18 cellular contexts compared by ENCODE assay signal in the genomic region with DNA sequence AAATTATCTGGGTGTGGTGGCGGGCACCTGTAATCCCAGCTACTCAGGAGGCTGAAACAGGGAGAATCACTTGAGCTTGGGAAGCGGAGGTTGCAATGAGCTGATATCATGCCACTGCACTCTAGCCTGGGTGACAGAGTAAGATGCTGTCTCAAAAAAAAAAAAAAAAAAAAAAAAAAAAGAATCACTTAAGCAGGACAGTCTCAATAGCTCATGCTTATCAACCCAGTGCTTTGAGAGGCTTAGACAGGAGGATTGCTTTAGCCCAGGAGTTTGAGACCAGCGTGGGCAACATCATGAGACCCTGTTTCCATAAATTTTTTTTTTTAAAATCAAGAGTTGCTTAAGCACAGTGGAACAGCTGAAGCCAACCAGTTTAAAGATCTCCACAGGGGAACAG. TPM values are rescaled to one million over a fixed set of nuclear protein-coding genes. Genes with fewer than 3 reads are reported as not detected.
A peak's percentile ranks its signal among the peaks of the same experiment; 100 is the strongest.
DNase-seq lines count a peak whose midpoint lies in the region; ATAC-seq and TF ChIP-seq lines count a peak whose summit lies in the region.
"Had no signal": no experiment of that assay in that cellular context is flagged by ENCODE, and none has a peak within 500 bp of the region (broad histone marks: within the 10 kb centered on the region; RNA-seq: fewer than 3 reads in every experiment).

No MANE protein-coding gene starts in this region.

- H3K4me1 Mint-ChIP-seq in CD14-positive monocyte (peaks cover 10% of the 10 kb centered on the region), immature natural killer cell (peaks cover 4 to 27% of the 10 kb centered on the region in 2 donors)

- H3K27me3 Mint-ChIP-seq in CD14-positive monocyte (ENCODE audit: low read depth in 3 of 3), result no peaks in the 10 kb centered on the region
- H3K27me3 Mint-ChIP-seq in immature natural killer cell (ENCODE audit: low read depth in 3 of 3), result peaks cover 0 to 2% (median 0%) of the 10 kb centered on the region in 3 donors

- no peaks in the 10 kb centered on the region for H3K9me3 Mint-ChIP-seq in CD14-positive monocyte
- H3K9me3 Mint-ChIP-seq in immature natural killer cell, result no peaks in the 10 kb centered on the region
- H3K9me3 Mint-ChIP-seq in activated naive CD4-positive, alpha-beta T cell treated with anti-CD3 and anti-CD28 coated beads, Interleukin-2, amount 50 U/mL, for 72 hours, result no peaks in the 10 kb centered on the region

- H3K36me3 ChIP-seq in HEK293 (ENCODE audit: control insufficient read depth in 2 of 2, insufficient read depth in 1 of 2, low read length in 2 of 2) (peaks cover 43 to 48% of the 10 kb centered on the region in 2 experiments), brain microvascular endothelial cell (replicated peaks) (peaks cover 28% of the 10 kb centered on the region)

- CTCF ChIA-PET in HEK293 (lab: Yijun Ruan, JAX), result interaction anchor here (0.5 to 1.3 kb wide), 3 partner anchors 12 to 23 kb away, joined by 3 to 4 read pairs (median 3); no protein-coding TSS in a partner anchor

- H3K36me3 Mint-ChIP-seq in CD14-positive monocyte, result peaks cover 48 to 78% of the 10 kb centered on the region in 2 donors
- H3K36me3 Mint-ChIP-seq in immature natural killer cell, result peaks cover 9 to 18% (median 9%) of the 10 kb centered on the region in 3 donors
- H3K36me3 Mint-ChIP-seq in activated naive CD4-positive, alpha-beta T cell treated with anti-CD3 and anti-CD28 coated beads, Interleukin-2, amount 50 U/mL, for 72 hours, result no peaks in the 10 kb centered on the region

- H3K4me3 ChIP-seq in HEK293 (ENCODE audit: low read depth, low read length) (no peak overlapping the region), brain microvascular endothelial cell (ENCODE audit: low read depth, low read length) (no peak overlapping the region)
- H3K4me3 ChIP-seq: A549 had no signal

- TF ChIP-seq CTCF in CD14-positive monocyte (IDR thresholded peaks at IDR 0.05) (no peak), HEK293 (tag by site-specific recombination; IDR thresholded peaks at IDR 0.05) (no peak), brain microvascular endothelial cell (IDR thresholded peaks at IDR 0.05; ENCODE audit: low read depth, low read length, missing control alignments) (no peak)

- H3K9me3 ChIP-seq in HEK293 (ENCODE audit: control insufficient read depth, insufficient read depth, low read depth, low read length), result no peaks in the 10 kb centered on the region
- H3K9me3 ChIP-seq: A549 had no signal

- H3K4me1 ChIP-seq in HEK293 (ENCODE audit: control insufficient read depth, insufficient read depth, low read length), result no peaks in the 10 kb centered on the region
- H3K4me1 ChIP-seq: A549 had no signal

- H3K27ac ChIP-seq in HEK293 (ENCODE audit: extremely low read depth, low read depth, low read length) (no peak overlapping the region), brain microvascular endothelial cell (peak overlapping the region; percentile 67)
- H3K27ac ChIP-seq: A549 had no signal

- H3K27me3 ChIP-seq in brain microvascular endothelial cell (replicated peaks), result no peaks in the 10 kb centered on the region

- intact Hi-C loops in CD14-positive monocyte (cut with micrococcal nuclease), result loop anchor here in 1 of 2 donors (10.0 kb wide), 1 partner anchor 49 kb away; a partner anchor contains a TSS

- DNase-seq in CD14-positive monocyte (ENCODE audit: low spot score) (no peak), brain microvascular endothelial cell (no peak), immature natural killer cell (no peak), NCI-H1417 treated with DMSO at 0.1 percent for 48 hours (lab: John Stamatoyannopoulos, UW) (no peak)
- DNase-seq in activated naive CD4-positive, alpha-beta T cell treated with anti-CD3 and anti-CD28 coated beads, Interleukin-2, amount 50 U/mL, for 72 hours (ENCODE audit: low spot score in 2 of 2), result no peak
- DNase-seq in stimulated activated CD8-positive, alpha-beta memory T cell treated with anti-CD3 and anti-CD28 coated beads, Interleukin-4, amount 100 ng/mL, for 48 hours, result no peak
- DNase-seq: C1 segment of cervical spinal cord, DMS 273 treated with DMSO at 0.1 percent for 48 hours, H7, KBM-7, NCI-H146, NCI-H2081, NCI-H510A treated with DMSO at 0.1 percent for 48 hours had no signal

- in situ Hi-C loops in brain microvascular endothelial cell (cut with HindIII; ENCODE audit: low pct_ligation_motif_present, low sequenced_read_pairs), result no loop called here

- no peak for ATAC-seq in activated naive CD4-positive, alpha-beta T cell treated with anti-CD3 and anti-CD28 coated beads, Interleukin-2, amount 50 U/mL, for 72 hours
- no peak for ATAC-seq in HG02973 (IDR thresholded peaks at IDR 0.05; ENCODE audit: unreplicated experiment)
- ATAC-seq: Panc1, Right ventricle myocardium inferior had no signal

- H3K27ac Mint-ChIP-seq in CD14-positive monocyte, result peak overlapping the region in 6 of 7 donors; percentile 11 to 74 (median 60)
- H3K27ac Mint-ChIP-seq in immature natural killer cell, result peak overlapping the region in 4 of 6 donors; percentile 8 to 77 (median 44)
- no peak overlapping the region for H3K27ac Mint-ChIP-seq in activated naive CD4-positive, alpha-beta T cell treated with anti-CD3 and anti-CD28 coated beads, Interleukin-2, amount 50 U/mL, for 72 hours

- H3K4me3 Mint-ChIP-seq in CD14-positive monocyte, result no peak overlapping the region
- H3K4me3 Mint-ChIP-seq in immature natural killer cell, result no peak overlapping the region

- POLR2A ChIA-PET in HEK293 (lab: Yijun Ruan, JAX), result no interaction called here

TF ChIP-seq in HEK293, 187 proteins besides CTCF, POLR2A, EP300 and RAD21:
- no peak for TF ChIP-seq ZNF660 (tag by site-specific recombination; IDR thresholded peaks at IDR 0.05)
- TF ChIP-seq, protein P1, sequence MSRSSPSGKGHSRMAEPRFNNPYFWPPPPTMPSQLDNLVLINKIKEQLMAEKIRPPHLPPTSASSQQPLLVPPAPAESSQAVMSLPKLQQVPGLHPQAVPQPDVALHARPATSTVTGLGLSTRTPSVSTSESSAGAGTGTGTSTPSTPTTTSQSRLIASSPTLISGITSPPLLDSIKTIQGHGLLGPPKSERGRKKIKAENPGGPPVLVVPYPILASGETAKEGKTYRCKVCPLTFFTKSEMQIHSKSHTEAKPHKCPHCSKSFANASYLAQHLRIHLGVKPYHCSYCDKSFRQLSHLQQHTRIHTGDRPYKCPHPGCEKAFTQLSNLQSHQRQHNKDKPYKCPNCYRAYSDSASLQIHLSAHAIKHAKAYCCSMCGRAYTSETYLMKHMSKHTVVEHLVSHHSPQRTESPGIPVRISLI (tag by site-specific recombination; IDR thresholded peaks at IDR 0.05), result peak; percentile 84
- TF ChIP-seq, protein P2, sequence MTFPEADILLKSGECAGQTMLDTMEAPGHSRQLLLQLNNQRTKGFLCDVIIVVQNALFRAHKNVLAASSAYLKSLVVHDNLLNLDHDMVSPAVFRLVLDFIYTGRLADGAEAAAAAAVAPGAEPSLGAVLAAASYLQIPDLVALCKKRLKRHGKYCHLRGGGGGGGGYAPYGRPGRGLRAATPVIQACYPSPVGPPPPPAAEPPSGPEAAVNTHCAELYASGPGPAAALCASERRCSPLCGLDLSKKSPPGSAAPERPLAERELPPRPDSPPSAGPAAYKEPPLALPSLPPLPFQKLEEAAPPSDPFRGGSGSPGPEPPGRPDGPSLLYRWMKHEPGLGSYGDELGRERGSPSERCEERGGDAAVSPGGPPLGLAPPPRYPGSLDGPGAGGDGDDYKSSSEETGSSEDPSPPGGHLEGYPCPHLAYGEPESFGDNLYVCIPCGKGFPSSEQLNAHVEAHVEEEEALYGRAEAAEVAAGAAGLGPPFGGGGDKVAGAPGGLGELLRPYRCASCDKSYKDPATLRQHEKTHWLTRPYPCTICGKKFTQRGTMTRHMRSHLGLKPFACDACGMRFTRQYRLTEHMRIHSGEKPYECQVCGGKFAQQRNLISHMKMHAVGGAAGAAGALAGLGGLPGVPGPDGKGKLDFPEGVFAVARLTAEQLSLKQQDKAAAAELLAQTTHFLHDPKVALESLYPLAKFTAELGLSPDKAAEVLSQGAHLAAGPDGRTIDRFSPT (tag by site-specific recombination; IDR thresholded peaks at IDR 0.05), result no peak
TF ChIP-seq in HEK293: peak in this region for 1.

RNA-seq across cellular contexts. Expression of a gene that starts 42.6 kb away (rescaled TPM):
- under 1 TPM; 0.59 to 0.88 TPM for polyA plus RNA-seq in CD14-positive monocyte
- 1 to 10 TPM in 1 of 3 donors, under 1 TPM in 2; 0.50 to 2.0 (median 0.54) TPM for polyA plus RNA-seq in immature natural killer cell
- 1 to 10 TPM; 1.5 to 3.8 TPM for total RNA-seq in activated naive CD4-positive, alpha-beta T cell treated with anti-CD3 and anti-CD28 coated beads, Interleukin-2, amount 50 U/mL, for 72 hours

RNA-seq across cellular contexts. Expression of a gene that starts 47.3 kb away (rescaled TPM):
- polyA plus RNA-seq in CD14-positive monocyte (10 to 100 TPM in 1 of 2 donors, 1 to 10 TPM in 1; 9.7 to 17.6 TPM), immature natural killer cell (10 to 100 TPM; 10.7 to 31.8 (median 11.7) TPM)
- total RNA-seq in activated naive CD4-positive, alpha-beta T cell treated with anti-CD3 and anti-CD28 coated beads, Interleukin-2, amount 50 U/mL, for 72 hours, result 10 to 100 TPM; 31.6 to 52.8 TPM

RNA-seq across cellular contexts. Expression of a gene that starts 49.6 kb away (rescaled TPM):
- 100 to 1,000 TPM; 879 to 880 TPM for polyA plus RNA-seq in CD14-positive monocyte
- 100 to 1,000 TPM; 554 to 923 (median 597) TPM for polyA plus RNA-seq in immature natural killer cell
- 100 to 1,000 TPM; 396 to 399 TPM for total RNA-seq in activated naive CD4-positive, alpha-beta T cell treated with anti-CD3 and anti-CD28 coated beads, Interleukin-2, amount 50 U/mL, for 72 hours

RNA-seq across cellular contexts. Expression of a gene that starts 49.8 kb away (rescaled TPM):
- not detected for polyA plus RNA-seq in CD14-positive monocyte
- polyA plus RNA-seq in immature natural killer cell, result under 1 TPM in 1 of 3 donors, not detected in 2; 0.12 TPM
- 1 to 10 TPM; 1.1 to 1.3 TPM for total RNA-seq in activated naive CD4-positive, alpha-beta T cell treated with anti-CD3 and anti-CD28 coated beads, Interleukin-2, amount 50 U/mL, for 72 hours

Comparison
In these comparisons a context has a peak if more than half of its experiments do, and no peak if none do; other contexts are left out.
1. H3K27ac Mint-ChIP-seq: peak in CD14-positive monocyte (6 of 7) and immature natural killer cell (4 of 6); none in activated naive CD4-positive, alpha-beta T cell treated with anti-CD3 and anti-CD28 coated beads, Interleukin-2, amount 50 U/mL, for 72 hours (0 of 2).